9 cellular contexts compared by ENCODE assay signal in genomic region chr2:113273031-113273551, GRCh38. TPM values are rescaled to one million over a fixed set of nuclear protein-coding genes. Genes with fewer than 3 reads are reported as not detected.
DNase-seq lines count a peak whose midpoint lies in the region; ATAC-seq and TF ChIP-seq lines count a peak whose summit lies in the region.
"Had no signal": no experiment of that assay in that cellular context is flagged by ENCODE, and none has a peak within 500 bp of the region (broad histone marks: within the 10 kb centered on the region; RNA-seq: fewer than 3 reads in every experiment).

No MANE protein-coding gene starts in this region.

- WGBS in ovary, 3 donors, result 14 to 19% (median 16%) methylated on average over 8 of the region's 8 CpGs

- peaks cover 2% of the 10 kb centered on the region for H3K4me1 ChIP-seq in ovary (ENCODE audit: insufficient read depth)

- DNase-seq in Caki2 (ENCODE audit: low read depth) (peak; percentile 69), HFFc6 (peak; percentile 49), kidney glomerular epithelial cell (lab: John Stamatoyannopoulos, UW) (peak; percentile 73), ovary (no peak), NCI-H510A treated with DMSO at 0.1 percent for 48 hours (lab: John Stamatoyannopoulos, UW) (no peak), ureter (ENCODE audit: low spot score) (no peak)
- DNase-seq in activated CD8-positive, alpha-beta T cell treated with anti-CD3 and anti-CD28 coated beads for 36 hours, result peak; percentile 61

- H3K27ac ChIP-seq in ovary, result no peak overlapping the region
- H3K27ac ChIP-seq: skin epidermis had no signal

- no peak overlapping the region for H3K4me3 ChIP-seq in ovary
- H3K4me3 ChIP-seq: skin epidermis had no signal

- peak; percentile 94 for ATAC-seq in activated CD8-positive, alpha-beta T cell treated with anti-CD3 and anti-CD28 coated beads for 36 hours
- ATAC-seq in HG03159 (IDR thresholded peaks at IDR 0.05; ENCODE audit: unreplicated experiment), result no peak

- no peak for TF ChIP-seq POLR2A in ovary (IDR thresholded peaks at IDR 0.05)

- TF ChIP-seq CTCF in HFFc6 (IDR thresholded peaks at IDR 0.05) (no peak; the same call in 1 of the 2 replicates), ovary (IDR thresholded peaks at IDR 0.05) (no peak)
- peak; percentile 42 for TF ChIP-seq CTCF in activated CD8-positive, alpha-beta T cell treated with anti-CD3 and anti-CD28 coated beads for 36 hours (IDR thresholded peaks at IDR 0.05)

- TF ChIP-seq EP300 in ovary (IDR thresholded peaks at IDR 0.05), result no peak

- H3K4me1 Mint-ChIP-seq in HFFc6 (ENCODE audit: low read depth), result peaks cover 9% of the 10 kb centered on the region; the same call in 1 of the 2 replicates
- peaks cover 19% of the 10 kb centered on the region for H3K4me1 Mint-ChIP-seq in activated CD8-positive, alpha-beta T cell treated with anti-CD3 and anti-CD28 coated beads for 36 hours (ENCODE audit: low read depth)

- intact Hi-C loops in activated CD8-positive, alpha-beta T cell treated with anti-CD3 and anti-CD28 coated beads for 36 hours (cut with micrococcal nuclease), result no loop called here
- intact Hi-C loops in ovary (cut with DNase I), result no loop called here

- H3K36me3 ChIP-seq in ovary, result no peaks in the 10 kb centered on the region

- H3K36me3 Mint-ChIP-seq in HFFc6 (ENCODE audit: low read depth), result no peaks in the 10 kb centered on the region
- no peaks in the 10 kb centered on the region for H3K36me3 Mint-ChIP-seq in activated CD8-positive, alpha-beta T cell treated with anti-CD3 and anti-CD28 coated beads for 36 hours (ENCODE audit: low read depth)

- CTCF ChIA-PET in activated CD8-positive, alpha-beta T cell treated with anti-CD3 and anti-CD28 coated beads for 36 hours (lab: Charles Lee), result interaction anchor here (0.8 to 2.2 kb wide), 12 partner anchors 9 to 137 kb away, joined by 3 to 12 read pairs (median 5); no protein-coding TSS in a partner anchor

- POLR2A ChIA-PET in activated CD8-positive, alpha-beta T cell treated with anti-CD3 and anti-CD28 coated beads for 36 hours (lab: Charles Lee), result interaction anchor here (1.8 kb wide), 1 partner anchor 17 kb away, joined by 4 read pairs; no protein-coding TSS in a partner anchor

- H3K27me3 ChIP-seq in ovary, result no peaks in the 10 kb centered on the region

- in situ Hi-C loops in Caki2 (cut with HindIII; ENCODE audit: low pct_unique_long_range_greater_than_20kb, low sequenced_read_pairs), result no loop called here

- H3K4me3 Mint-ChIP-seq in HFFc6, result no peak overlapping the region; the same call in 1 of the 2 replicates
- no peak overlapping the region for H3K4me3 Mint-ChIP-seq in activated CD8-positive, alpha-beta T cell treated with anti-CD3 and anti-CD28 coated beads for 36 hours

- no peaks in the 10 kb centered on the region for H3K9me3 Mint-ChIP-seq in HFFc6
- H3K9me3 Mint-ChIP-seq in activated CD8-positive, alpha-beta T cell treated with anti-CD3 and anti-CD28 coated beads for 36 hours, result no peaks in the 10 kb centered on the region

- H3K9me3 ChIP-seq in ovary, result no peaks in the 10 kb centered on the region

- H3K27ac Mint-ChIP-seq in HFFc6, result no peak overlapping the region
- H3K27ac Mint-ChIP-seq in activated CD8-positive, alpha-beta T cell treated with anti-CD3 and anti-CD28 coated beads for 36 hours, result no peak overlapping the region

- peaks cover 76% of the 10 kb centered on the region for H3K27me3 Mint-ChIP-seq in HFFc6 (ENCODE audit: insufficient read depth)
- peaks cover 50% of the 10 kb centered on the region for H3K27me3 Mint-ChIP-seq in activated CD8-positive, alpha-beta T cell treated with anti-CD3 and anti-CD28 coated beads for 36 hours

RNA-seq across cellular contexts. Expression of gene PAX8, which starts 5.6 kb away (rescaled TPM):
- total RNA-seq in Caki2 (2014; rRNA removed; shearing (Covaris generic); ENCODE audit: low replicate concordance), result 50.7 and 89.7 TPM in 2 replicates
- 1 to 10 TPM in 5 of 6 experiments, under 1 TPM in 1; 0.33 to 6.7 (median 5.1) TPM for total RNA-seq in HFFc6 (2021; fragmentation: NEBNext Ultra II Directional; extraction: Animal tissue kit (Norgen Biotek cat#: 25700))
- total RNA-seq in activated CD8-positive, alpha-beta T cell treated with anti-CD3 and anti-CD28 coated beads for 36 hours, result under 1 TPM; 0.43 to 0.63 TPM
- 10 to 100 TPM in 4 of 7 donors, 1 to 10 TPM in 1, under 1 TPM in 2; 0.15 to 90.1 (median 10.1) TPM for total RNA-seq in ovary
- 1 to 10 TPM; 2.0 to 2.2 TPM for polyA plus RNA-seq in ovary
- total RNA-seq in ureter, result 160 TPM

Comparison
In these comparisons a context has a peak if more than half of its experiments do, and no peak if none do; other contexts are left out.
1. DNase-seq: peak in Caki2 (single experiment), HFFc6 (single experiment), activated CD8-positive, alpha-beta T cell treated with anti-CD3 and anti-CD28 coated beads for 36 hours (single experiment) and kidney glomerular epithelial cell (single experiment); none in ovary (0 of 5), NCI-H510A treated with DMSO at 0.1 percent for 48 hours (single experiment) and ureter (single experiment).